ENCODE assay signal across 9 cellular contexts in genomic region chr1:224629965-224630364, GRCh38.
"Had no signal": no experiment of that assay in that cellular context is flagged by ENCODE, and none has a peak within 500 bp of the region (broad histone marks: within the 10 kb centered on the region; RNA-seq: fewer than 3 reads in every experiment).

No MANE protein-coding gene starts in this region.

- DNase-seq: activated CD4-positive, alpha-beta T cell treated with anti-CD3 and anti-CD28 coated beads, Interleukin-2, amount 50 U/mL, for 1 hour; activated T-cell treated with anti-CD3 and anti-CD28 coated beads for 4 hours; brain microvascular endothelial cell; effector memory CD8-positive, alpha-beta T cell; gastrocnemius medialis; left ventricle myocardium inferior; ovary; stimulated activated CD4-positive, alpha-beta T cell treated with anti-CD3 and anti-CD28 coated beads, Interleukin-2, amount 100 ng/mL, for 48 hours; stimulated activated naive CD4-positive, alpha-beta T cell treated with Interleukin-2 at 50 U/mL for 16 hours had no signal

- ATAC-seq: effector memory CD8-positive, alpha-beta T cell; gastrocnemius medialis had no signal
